1 cellular context compared by ENCODE assay signal in genomic region chr10:87596351-87596750, GRCh38.
TF ChIP-seq lines count a peak whose summit lies in the region.

No MANE protein-coding gene starts in this region.

TF ChIP-seq in H1, 55 proteins besides CTCF, POLR2A, EP300 and RAD21:
- TF ChIP-seq ATF2 (IDR thresholded peaks at IDR 0.05; ENCODE audit: low read length) (no peak), HDAC2 (IDR thresholded peaks at IDR 0.05; ENCODE audit: borderline replicate concordance in 1 of 2, low read depth in 2 of 2, low read length in 2 of 2) (no peak), POLR2AphosphoS5 (IDR thresholded peaks at IDR 0.05; ENCODE audit: low read depth, low read length) (no peak), KDM1A (IDR thresholded peaks at IDR 0.05; ENCODE audit: borderline replicate concordance, low read length) (no peak), YY1 (IDR thresholded peaks at IDR 0.05; ENCODE audit: low read depth, low read length) (no peak), CREB1 (IDR thresholded peaks at IDR 0.05) (no peak), GTF2F1 (IDR thresholded peaks at IDR 0.05; ENCODE audit: borderline replicate concordance, low read depth, low read length) (no peak), RBBP5 (IDR thresholded peaks at IDR 0.05; ENCODE audit: borderline replicate concordance, low read depth, low read length) (no peak), SP2 (IDR thresholded peaks at IDR 0.05; ENCODE audit: low read length) (no peak), JUND (IDR thresholded peaks at IDR 0.05; ENCODE audit: low read length) (no peak)
